1 cellular context compared by ENCODE assay signal in the genomic region with DNA sequence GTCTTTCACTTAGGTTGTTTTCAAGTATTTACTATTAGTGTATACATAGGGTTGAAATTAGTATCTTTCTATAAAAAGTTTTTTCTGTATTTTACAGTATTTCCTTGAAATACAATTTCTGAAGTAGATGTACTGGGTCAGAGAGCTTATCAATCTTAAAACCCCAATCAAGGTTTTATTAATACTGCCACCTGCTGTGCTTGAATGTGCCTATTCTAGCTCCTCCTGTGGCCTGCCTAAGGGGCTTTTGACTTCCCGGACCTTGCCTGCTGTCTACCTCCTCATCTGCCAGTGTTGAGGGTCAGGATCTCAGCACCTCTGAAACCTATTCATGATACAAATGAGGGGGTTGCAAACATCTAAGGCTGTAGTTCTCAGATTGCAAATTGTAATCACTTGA.
TF ChIP-seq lines count a peak whose summit lies in the region.

No MANE protein-coding gene starts in this region.

TF ChIP-seq in HCT116, 20 proteins besides CTCF, POLR2A, EP300 and RAD21 (continued from another document):
- TF ChIP-seq, protein P1, sequence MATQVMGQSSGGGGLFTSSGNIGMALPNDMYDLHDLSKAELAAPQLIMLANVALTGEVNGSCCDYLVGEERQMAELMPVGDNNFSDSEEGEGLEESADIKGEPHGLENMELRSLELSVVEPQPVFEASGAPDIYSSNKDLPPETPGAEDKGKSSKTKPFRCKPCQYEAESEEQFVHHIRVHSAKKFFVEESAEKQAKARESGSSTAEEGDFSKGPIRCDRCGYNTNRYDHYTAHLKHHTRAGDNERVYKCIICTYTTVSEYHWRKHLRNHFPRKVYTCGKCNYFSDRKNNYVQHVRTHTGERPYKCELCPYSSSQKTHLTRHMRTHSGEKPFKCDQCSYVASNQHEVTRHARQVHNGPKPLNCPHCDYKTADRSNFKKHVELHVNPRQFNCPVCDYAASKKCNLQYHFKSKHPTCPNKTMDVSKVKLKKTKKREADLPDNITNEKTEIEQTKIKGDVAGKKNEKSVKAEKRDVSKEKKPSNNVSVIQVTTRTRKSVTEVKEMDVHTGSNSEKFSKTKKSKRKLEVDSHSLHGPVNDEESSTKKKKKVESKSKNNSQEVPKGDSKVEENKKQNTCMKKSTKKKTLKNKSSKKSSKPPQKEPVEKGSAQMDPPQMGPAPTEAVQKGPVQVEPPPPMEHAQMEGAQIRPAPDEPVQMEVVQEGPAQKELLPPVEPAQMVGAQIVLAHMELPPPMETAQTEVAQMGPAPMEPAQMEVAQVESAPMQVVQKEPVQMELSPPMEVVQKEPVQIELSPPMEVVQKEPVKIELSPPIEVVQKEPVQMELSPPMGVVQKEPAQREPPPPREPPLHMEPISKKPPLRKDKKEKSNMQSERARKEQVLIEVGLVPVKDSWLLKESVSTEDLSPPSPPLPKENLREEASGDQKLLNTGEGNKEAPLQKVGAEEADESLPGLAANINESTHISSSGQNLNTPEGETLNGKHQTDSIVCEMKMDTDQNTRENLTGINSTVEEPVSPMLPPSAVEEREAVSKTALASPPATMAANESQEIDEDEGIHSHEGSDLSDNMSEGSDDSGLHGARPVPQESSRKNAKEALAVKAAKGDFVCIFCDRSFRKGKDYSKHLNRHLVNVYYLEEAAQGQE (IDR thresholded peaks at IDR 0.05; ENCODE audit: low read depth), result no peak
- TF ChIP-seq EZH2phosphoT487 (IDR thresholded peaks at IDR 0.05; ENCODE audit: borderline replicate concordance), result no peak
- TF ChIP-seq, protein P2, sequence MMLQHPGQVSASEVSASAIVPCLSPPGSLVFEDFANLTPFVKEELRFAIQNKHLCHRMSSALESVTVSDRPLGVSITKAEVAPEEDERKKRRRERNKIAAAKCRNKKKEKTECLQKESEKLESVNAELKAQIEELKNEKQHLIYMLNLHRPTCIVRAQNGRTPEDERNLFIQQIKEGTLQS (IDR thresholded peaks at IDR 0.05), result no peak
- TF ChIP-seq FOSL1 (IDR thresholded peaks at IDR 0.05; ENCODE audit: low read depth), result no peak
- no peak for TF ChIP-seq JUND (IDR thresholded peaks at IDR 0.05)
